8 cellular contexts compared by ENCODE assay signal in genomic region chr1:36223373-36223995, GRCh38. TPM values are rescaled to one million over a fixed set of nuclear protein-coding genes. Genes with fewer than 3 reads are reported as not detected.
A peak's percentile ranks its signal among the peaks of the same experiment; 100 is the strongest.
DNase-seq lines count a peak whose midpoint lies in the region; ATAC-seq, FAIRE-seq and TF ChIP-seq lines count a peak whose summit lies in the region.

No MANE protein-coding gene starts in this region.

- peaks cover 8% of the 10 kb centered on the region for H3K4me1 ChIP-seq in mammary epithelial cell (ENCODE audit: insufficient read depth, low read length)

- H3K4me3 ChIP-seq in mammary epithelial cell (replicated peaks in 1 of 3; ENCODE audit: insufficient read depth in 1 of 3, low read depth in 2 of 3, low read length in 3 of 3), result peak overlapping the region; percentile 57 to 72 (median 62)

- 6% methylated on average over 16 of the region's 16 CpGs for WGBS in mammary epithelial cell (ENCODE audit: low coverage, missing lambda C conversion rate)

- no peak for TF ChIP-seq CTCF in RWPE1 (conservative IDR thresholded peaks at IDR 0.05; ENCODE audit: low read depth)
- no peak for TF ChIP-seq CTCF in mammary epithelial cell (conservative IDR thresholded peaks at IDR 0.05 in 1 of 2, IDR thresholded peaks at IDR 0.05 in 1 of 2; ENCODE audit: extremely low read depth in 1 of 2, insufficient read depth in 1 of 2, low read depth in 1 of 2, low read length in 2 of 2)

- peaks cover 42% of the 10 kb centered on the region for H3K79me2 ChIP-seq in mammary epithelial cell (ENCODE audit: insufficient read depth, low read length)

- no peaks in the 10 kb centered on the region for H3K9me3 ChIP-seq in mammary epithelial cell (replicated peaks; ENCODE audit: insufficient read depth, low read length)

- in situ Hi-C loops in mammary epithelial cell (cut with MboI; ENCODE audit: low sequenced_read_pairs in 2 of 2), result no loop called here

- CTCF ChIA-PET in RWPE1 (lab: Yijun Ruan, JAX) (interaction anchor here (1.1 kb wide), 1 partner anchor 36 kb away, joined by 3 read pairs; no protein-coding TSS in a partner anchor), mammary epithelial cell (lab: Charles Lee; ENCODE audit: low non-redundant PET) (interaction anchor here (0.7 kb wide), 1 partner anchor 131 kb away, joined by 4 read pairs; no protein-coding TSS in a partner anchor)

- TSS peak; percentile 92 for BruUV-seq in mammary epithelial cell (replicated peaks; lab: Mats Ljungman, UMichigan)

- H3K27me3 ChIP-seq in mammary epithelial cell (ENCODE audit: insufficient read depth, low read length), result no peaks in the 10 kb centered on the region

- DNase-seq in CD1c-positive myeloid dendritic cell (ENCODE audit: extremely low spot score) (peak; percentile 42), RWPE1 (ENCODE audit: low spot score) (no peak), mammary epithelial cell (peak; percentile 64), left lobe of liver (ENCODE audit: low spot score) (no peak), frontal cortex (ENCODE audit: low spot score in 2 of 2) (no peak)
- peak; percentile 6 to 23 for DNase-seq in stimulated activated CD8-positive, alpha-beta memory T cell treated with anti-CD3 and anti-CD28 coated beads, Interleukin-7, amount 100 ng/mL, for 48 hours (ENCODE audit: extremely low read depth in 1 of 2, low read depth in 1 of 2)

- peak; percentile 8 for ATAC-seq in GM18868 (IDR thresholded peaks at IDR 0.05; ENCODE audit: unreplicated experiment)
- ATAC-seq in HG03097 (IDR thresholded peaks at IDR 0.05; ENCODE audit: low FRiP score, unreplicated experiment), result peak; percentile 18
- peak; percentile 24 for ATAC-seq in left lobe of liver

- H3K36me3 ChIP-seq in mammary epithelial cell (ENCODE audit: insufficient read depth, low read length), result peaks cover 4% of the 10 kb centered on the region

- dilution Hi-C loops in mammary epithelial cell (cut with HindIII; ENCODE audit: low sequenced_read_pairs), result loop anchor here (5.0 kb wide), 1 partner anchor 76 kb away; the partner anchor contains the start of gene TRAPPC3

- peaks cover 7% of the 10 kb centered on the region for H4K20me1 ChIP-seq in mammary epithelial cell (ENCODE audit: insufficient read depth, low read length)

- H2AFZ ChIP-seq in mammary epithelial cell (ENCODE audit: low read depth, low read length), result peak overlapping the region; percentile 80

- intact Hi-C loops in mammary epithelial cell (cut with micrococcal nuclease), result loop anchor here (10.0 kb wide), 1 partner anchor 61 kb away; no protein-coding TSS in a partner anchor

- peak overlapping the region; percentile 99 for H3K9ac ChIP-seq in mammary epithelial cell (ENCODE audit: insufficient read depth, low read length)

- peak overlapping the region; percentile 91 for H3K4me2 ChIP-seq in mammary epithelial cell (ENCODE audit: insufficient read depth, low read depth, low read length)

- H3K27ac ChIP-seq in RWPE1, result peak overlapping the region; percentile 95
- peak overlapping the region; percentile 98 for H3K27ac ChIP-seq in mammary epithelial cell (ENCODE audit: insufficient read depth, low read depth, low read length)

- no peak for FAIRE-seq in frontal cortex (lab: Jason Lieb, UNC)

- POLR2A ChIA-PET in RWPE1 (lab: Yijun Ruan, JAX; ENCODE audit: low non-redundant PET), result no interaction called here

RNA-seq across cellular contexts. Expression of gene THRAP3, which starts 0.8 kb away (rescaled TPM):
- total RNA-seq in mammary epithelial cell (100 to 1,000 TPM; 106 to 128 TPM), left lobe of liver (34.8 TPM), frontal cortex (80.3 TPM)
- polyA plus RNA-seq in mammary epithelial cell, result 53.2 TPM
- polyA minus RNA-seq in mammary epithelial cell, result 71.6 TPM

Comparison
In these comparisons a context has a peak if more than half of its experiments do, and no peak if none do; other contexts are left out.
1. DNase-seq: peak in CD1c-positive myeloid dendritic cell (single experiment), mammary epithelial cell (single experiment) and stimulated activated CD8-positive, alpha-beta memory T cell treated with anti-CD3 and anti-CD28 coated beads, Interleukin-7, amount 100 ng/mL, for 48 hours (2 of 2); none in RWPE1 (single experiment), left lobe of liver (single experiment) and frontal cortex (0 of 2).
2. Peak in every context shown above with its lines, with median percentiles within 50 percentile points of each other: ATAC-seq.